Comparison of ENCODE assay signal across 26 cellular contexts in genomic region chr7:153388611-153389010, GRCh38.
"Had no signal": no experiment of that assay in that cellular context is flagged by ENCODE, and none has a peak within 500 bp of the region (broad histone marks: within the 10 kb centered on the region; RNA-seq: fewer than 3 reads in every experiment).

No MANE protein-coding gene starts in this region.

- H3K27ac ChIP-seq: brain microvascular endothelial cell, KMS-11, SJCRH30, SK-N-MC, WERI-Rb-1 had no signal

- DNase-seq: activated CD4-positive, alpha-beta T cell treated with anti-CD3 and anti-CD28 coated beads, Interleukin-2, amount 10 ng/mL, durations not matched to agents 24 days and 14 days; activated CD4-positive, alpha-beta T cell treated with anti-CD3 and anti-CD28 coated beads, Interleukin-2, amount 50 U/mL, for 4 hours; activated CD8-positive, alpha-beta T cell treated with anti-CD3 and anti-CD28 coated beads for 36 hours; activated effector memory CD4-positive, alpha-beta T cell treated with anti-CD3 and anti-CD28 coated beads, Interleukin-2, amount 50 U/mL, for 16 hours; activated naive CD4-positive, alpha-beta T cell; activated naive CD4-positive, alpha-beta T cell treated with anti-CD3 and anti-CD28 coated beads, Interleukin-2, amount 50 U/mL, for 16 hours; activated naive CD8-positive, alpha-beta T cell treated with anti-CD3 and anti-CD28 coated beads for 36 hours; activated T-cell treated with anti-CD3 and anti-CD28 coated beads, Interleukin-2, amount 50 U/mL, for 1 hour; activated T-cell treated with anti-CD3 and anti-CD28 coated beads, Interleukin-2, amount 50 U/mL, for 72 hours; amniotic stem cell; aorta; brain microvascular endothelial cell; NCI-H1105; NCI-H1417 treated with DMSO at 0.1 percent for 48 hours; NCI-H1930; NCI-H2081 treated with DMSO at 0.1 percent for 48 hours; NCI-H345; NCI-H524 treated with DMSO at 0.1 percent for 48 hours; SHP77; SJCRH30; T1000; WERI-Rb-1 had no signal

- H3K4me3 ChIP-seq: SJCRH30, SK-N-MC had no signal

- H3K27me3 ChIP-seq: brain microvascular endothelial cell, SJCRH30 had no signal

- ATAC-seq: activated CD8-positive, alpha-beta T cell treated with anti-CD3 and anti-CD28 coated beads for 36 hours; activated T-cell treated with anti-CD3 and anti-CD28 coated beads, Interleukin-2, amount 50 U/mL, for 72 hours; activated T-helper 17 cell treated with anti-CD3 and anti-CD28 coated beads, Interleukin-2, amount 50 U/mL, for 72 hours; Panc1 had no signal

- H3K36me3 ChIP-seq: brain microvascular endothelial cell, SJCRH30, WERI-Rb-1 had no signal

- H3K4me1 ChIP-seq: SJCRH30 had no signal
